In genomic region chr2:190409616-190410015, GRCh38 we compare ENCODE assay signal across 1 cellular context.
TF ChIP-seq lines count a peak whose summit lies in the region.

No MANE protein-coding gene starts in this region.

TF ChIP-seq in GM23338, 12 proteins besides CTCF, POLR2A, EP300 and RAD21 (continued from another document):
- TF ChIP-seq ZNF462 (CRISPR knock-in tag; IDR thresholded peaks at IDR 0.05) (no peak), EZH2 (IDR thresholded peaks at IDR 0.05; ENCODE audit: low read depth, unreplicated experiment) (no peak), ZNF331 (CRISPR knock-in tag; IDR thresholded peaks at IDR 0.05; ENCODE audit: low read depth) (no peak), JUNB (IDR thresholded peaks at IDR 0.05; ENCODE audit: unreplicated experiment) (no peak), POLR2AphosphoS5 (IDR thresholded peaks at IDR 0.05; ENCODE audit: low read depth) (no peak)
- TF ChIP-seq, protein P1, sequence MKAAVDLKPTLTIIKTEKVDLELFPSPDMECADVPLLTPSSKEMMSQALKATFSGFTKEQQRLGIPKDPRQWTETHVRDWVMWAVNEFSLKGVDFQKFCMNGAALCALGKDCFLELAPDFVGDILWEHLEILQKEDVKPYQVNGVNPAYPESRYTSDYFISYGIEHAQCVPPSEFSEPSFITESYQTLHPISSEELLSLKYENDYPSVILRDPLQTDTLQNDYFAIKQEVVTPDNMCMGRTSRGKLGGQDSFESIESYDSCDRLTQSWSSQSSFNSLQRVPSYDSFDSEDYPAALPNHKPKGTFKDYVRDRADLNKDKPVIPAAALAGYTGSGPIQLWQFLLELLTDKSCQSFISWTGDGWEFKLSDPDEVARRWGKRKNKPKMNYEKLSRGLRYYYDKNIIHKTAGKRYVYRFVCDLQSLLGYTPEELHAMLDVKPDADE (IDR thresholded peaks at IDR 0.05): no peak
- TF ChIP-seq, protein P2, sequence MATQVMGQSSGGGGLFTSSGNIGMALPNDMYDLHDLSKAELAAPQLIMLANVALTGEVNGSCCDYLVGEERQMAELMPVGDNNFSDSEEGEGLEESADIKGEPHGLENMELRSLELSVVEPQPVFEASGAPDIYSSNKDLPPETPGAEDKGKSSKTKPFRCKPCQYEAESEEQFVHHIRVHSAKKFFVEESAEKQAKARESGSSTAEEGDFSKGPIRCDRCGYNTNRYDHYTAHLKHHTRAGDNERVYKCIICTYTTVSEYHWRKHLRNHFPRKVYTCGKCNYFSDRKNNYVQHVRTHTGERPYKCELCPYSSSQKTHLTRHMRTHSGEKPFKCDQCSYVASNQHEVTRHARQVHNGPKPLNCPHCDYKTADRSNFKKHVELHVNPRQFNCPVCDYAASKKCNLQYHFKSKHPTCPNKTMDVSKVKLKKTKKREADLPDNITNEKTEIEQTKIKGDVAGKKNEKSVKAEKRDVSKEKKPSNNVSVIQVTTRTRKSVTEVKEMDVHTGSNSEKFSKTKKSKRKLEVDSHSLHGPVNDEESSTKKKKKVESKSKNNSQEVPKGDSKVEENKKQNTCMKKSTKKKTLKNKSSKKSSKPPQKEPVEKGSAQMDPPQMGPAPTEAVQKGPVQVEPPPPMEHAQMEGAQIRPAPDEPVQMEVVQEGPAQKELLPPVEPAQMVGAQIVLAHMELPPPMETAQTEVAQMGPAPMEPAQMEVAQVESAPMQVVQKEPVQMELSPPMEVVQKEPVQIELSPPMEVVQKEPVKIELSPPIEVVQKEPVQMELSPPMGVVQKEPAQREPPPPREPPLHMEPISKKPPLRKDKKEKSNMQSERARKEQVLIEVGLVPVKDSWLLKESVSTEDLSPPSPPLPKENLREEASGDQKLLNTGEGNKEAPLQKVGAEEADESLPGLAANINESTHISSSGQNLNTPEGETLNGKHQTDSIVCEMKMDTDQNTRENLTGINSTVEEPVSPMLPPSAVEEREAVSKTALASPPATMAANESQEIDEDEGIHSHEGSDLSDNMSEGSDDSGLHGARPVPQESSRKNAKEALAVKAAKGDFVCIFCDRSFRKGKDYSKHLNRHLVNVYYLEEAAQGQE (IDR thresholded peaks at IDR 0.05; ENCODE audit: unreplicated experiment): no peak
